12 cellular contexts compared by ENCODE assay signal in the genomic region with DNA sequence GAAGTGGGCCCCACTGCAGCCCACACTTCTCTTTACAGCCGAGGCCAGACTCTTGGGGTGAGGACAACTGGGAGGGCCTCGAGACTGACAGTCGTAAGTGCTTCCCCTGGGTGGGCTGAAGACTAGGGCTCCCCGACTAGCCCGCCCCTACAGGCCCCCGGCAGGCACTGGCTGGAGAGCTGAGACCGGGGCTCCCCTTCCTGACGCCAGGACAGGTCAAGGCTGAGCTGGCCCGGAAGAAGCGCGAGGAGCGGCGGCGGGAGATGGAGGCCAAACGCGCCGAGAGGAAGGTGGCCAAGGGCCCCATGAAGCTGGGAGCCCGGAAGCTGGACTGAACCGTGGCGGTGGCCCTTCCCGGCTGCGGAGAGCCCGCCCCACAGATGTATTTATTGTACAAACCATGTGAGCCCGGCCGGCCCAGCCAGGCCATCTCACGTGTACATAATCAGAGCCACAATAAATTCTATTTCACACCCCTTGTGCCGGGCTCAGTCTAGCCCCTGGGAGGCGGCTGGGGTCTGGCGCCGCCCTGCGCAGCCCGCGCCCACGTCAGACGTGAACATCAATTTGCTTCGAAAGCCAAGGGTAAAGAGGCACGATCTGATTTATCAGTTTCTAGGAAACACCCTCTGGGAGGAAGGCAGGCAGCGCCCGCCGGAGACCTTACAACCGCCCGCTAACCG. TPM values are rescaled to one million over a fixed set of nuclear protein-coding genes. Genes with fewer than 3 reads are reported as not detected.
DNase-seq lines count a peak whose midpoint lies in the region; ATAC-seq, FAIRE-seq and TF ChIP-seq lines count a peak whose summit lies in the region.
"Had no signal": no experiment of that assay in that cellular context is flagged by ENCODE, and none has a peak within 500 bp of the region (broad histone marks: within the 10 kb centered on the region; RNA-seq: fewer than 3 reads in every experiment).

No MANE protein-coding gene starts in this region.

- H3K56ac ChIP-seq in H1 (replicated peaks; ENCODE audit: insufficient read length, low read depth, low read length), result no peak overlapping the region

- no peak overlapping the region for H4K91ac ChIP-seq in H1 (replicated peaks; ENCODE audit: insufficient read length, low read length)

- H2BK5ac ChIP-seq in H1 (ENCODE audit: low read depth, low read length), result no peak overlapping the region

- H3K9me3 Mint-ChIP-seq in activated CD8-positive, alpha-beta memory T cell treated with anti-CD3 and anti-CD28 coated beads, Interleukin-2, amount 10 ng/mL, durations not matched to agents 7 days and 5 days (ENCODE audit: low read depth), result no peaks in the 10 kb centered on the region
- H3K9me3 Mint-ChIP-seq: activated CD4-positive, alpha-beta T cell treated with anti-CD3 and anti-CD28 coated beads, Interleukin-2, amount 10 ng/mL, durations not matched to agents 7 days and 5 days had no signal

- no peak for FAIRE-seq in H1 (lab: Jason Lieb, UNC)

- H3K79me1 ChIP-seq in H1 (ENCODE audit: low read depth, low read length), result no peaks in the 10 kb centered on the region

- intact Hi-C loops in OCI-LY7 (cut with micrococcal nuclease; ENCODE audit: unreplicated experiment), result no loop called here

- ATAC-seq in activated CD8-positive, alpha-beta memory T cell treated with anti-CD3 and anti-CD28 coated beads, Interleukin-2, amount 10 ng/mL, durations not matched to agents 7 days and 5 days, result no peak
- ATAC-seq: left lobe of liver had no signal

- POLR2A ChIA-PET in OCI-LY7 (lab: Charles Lee), result no interaction called here
- POLR2A ChIA-PET in H1 (lab: Charles Lee; ENCODE audit: partially characterized antibody), result interaction anchor here (0.7 to 5.2 kb wide), 10 partner anchors 11 to 119 kb away, joined by 3 to 62 read pairs (median 4); partner anchors contain the start of genes FAM89B, SCYL1 and SIPA1

- no peak overlapping the region for H3K23ac ChIP-seq in H1 (ENCODE audit: insufficient read length)

- 86% methylated on average over 43 of the region's 43 CpGs; no CpG with 5 or more reads in 1 of the 2 experiments for WGBS in H1 (ENCODE audit: extremely low coverage in 1 of 2, insufficient coverage in 1 of 2, insufficient read length in 1 of 2, insufficient replicate concordance in 2 of 2, low coverage in 1 of 2, low lambda C conversion rate in 2 of 2, missing lambda C conversion rate in 1 of 2), 2 experiments

- H3K27me3 Mint-ChIP-seq in activated CD8-positive, alpha-beta memory T cell treated with anti-CD3 and anti-CD28 coated beads, Interleukin-2, amount 10 ng/mL, durations not matched to agents 7 days and 5 days, result no peaks in the 10 kb centered on the region
- H3K27me3 Mint-ChIP-seq: activated CD4-positive, alpha-beta T cell treated with anti-CD3 and anti-CD28 coated beads, Interleukin-2, amount 10 ng/mL, durations not matched to agents 7 days and 5 days had no signal

- no peak for TF ChIP-seq POLR2A in H1 (IDR thresholded peaks at IDR 0.05; ENCODE audit: control extremely low read depth in 1 of 2, low read depth in 2 of 2, low read length in 2 of 2)

- H2AK5ac ChIP-seq in H1 (ENCODE audit: low read depth, low read length), result no peak overlapping the region

- BruUV-seq in OCI-LY7 (replicated peaks; lab: Mats Ljungman, UMichigan), result TSS peak; percentile 76

- H3K14ac ChIP-seq in H1 (ENCODE audit: insufficient read length), result no peak overlapping the region

- H2BK15ac ChIP-seq in H1 (ENCODE audit: low read length), result no peak overlapping the region

- H4K5ac ChIP-seq in H1 (ENCODE audit: insufficient read length, low read depth, low read length), result no peak overlapping the region

- H3K36me3 ChIP-seq in OCI-LY7 (ENCODE audit: insufficient read depth, low read length) (peaks cover 11% of the 10 kb centered on the region; the same call in 1 of the 2 replicates), H1 (ENCODE audit: control insufficient read depth in 2 of 4, insufficient read depth in 4 of 4, low read length in 3 of 4) (peaks cover 2 to 6% (median 3%) of the 10 kb centered on the region in 4 experiments; a peak in 4 of 8 replicates)

- H2AFZ ChIP-seq in OCI-LY7 (ENCODE audit: low read length) (no peak overlapping the region), H1 (ENCODE audit: low read length) (no peak overlapping the region)

- no peak overlapping the region for H3K27ac Mint-ChIP-seq in activated CD8-positive, alpha-beta memory T cell treated with anti-CD3 and anti-CD28 coated beads, Interleukin-2, amount 10 ng/mL, durations not matched to agents 7 days and 5 days
- H3K27ac Mint-ChIP-seq: activated CD4-positive, alpha-beta T cell treated with anti-CD3 and anti-CD28 coated beads, Interleukin-2, amount 10 ng/mL, durations not matched to agents 7 days and 5 days had no signal

- TF ChIP-seq EP300 in H1 (IDR thresholded peaks at IDR 0.05; ENCODE audit: borderline replicate concordance in 1 of 2, low read depth in 2 of 2, low read length in 2 of 2), result no peak

- H3K9ac ChIP-seq in H1 (replicated peaks in 1 of 4; ENCODE audit: extremely low read depth in 1 of 4, low read depth in 3 of 4, low read length in 3 of 4), result no peak overlapping the region

- H3K9me3 ChIP-seq in OCI-LY7 (ENCODE audit: low read length) (no peaks in the 10 kb centered on the region), H1 (ENCODE audit: insufficient read depth in 2 of 2, low read depth in 1 of 2, low read length in 1 of 2) (no peaks in the 10 kb centered on the region)

- peaks cover 17% of the 10 kb centered on the region for H3K23me2 ChIP-seq in H1 (ENCODE audit: low read depth, low read length)

- H3K36me3 Mint-ChIP-seq in activated CD8-positive, alpha-beta memory T cell treated with anti-CD3 and anti-CD28 coated beads, Interleukin-2, amount 10 ng/mL, durations not matched to agents 7 days and 5 days, result peaks cover 2% of the 10 kb centered on the region

- no peak for TF ChIP-seq RAD21 in H1 (IDR thresholded peaks at IDR 0.05 in 1 of 2, conservative IDR thresholded peaks at IDR 0.05 in 1 of 2; ENCODE audit: low read depth in 2 of 2, low read length in 2 of 2)

- H4K20me1 ChIP-seq in OCI-LY7 (ENCODE audit: insufficient read depth, low read length) (no peaks in the 10 kb centered on the region), H1 (replicated peaks in 1 of 2; ENCODE audit: control insufficient read depth in 1 of 2, insufficient read depth in 2 of 2, low read length in 2 of 2) (peaks cover 3 to 14% of the 10 kb centered on the region in 2 experiments)

- H3K4me3 Mint-ChIP-seq in activated CD8-positive, alpha-beta memory T cell treated with anti-CD3 and anti-CD28 coated beads, Interleukin-2, amount 10 ng/mL, durations not matched to agents 7 days and 5 days, result no peak overlapping the region

- H3K4me2 ChIP-seq in OCI-LY7 (ENCODE audit: low read length) (no peak overlapping the region), H1 (ENCODE audit: insufficient read depth in 1 of 2, low read depth in 2 of 2, low read length in 2 of 2) (peak overlapping the region; percentile 64 to 89)

- no peak overlapping the region for H3K27ac ChIP-seq in OCI-LY7 (ENCODE audit: low read depth, low read length, poor library complexity, severe bottlenecking)
- no peak overlapping the region for H3K27ac ChIP-seq in H1 (ENCODE audit: low read depth, low read length)
- peak overlapping the region in 5 of 21 experiments; percentile 15 to 95 (median 86) for H3K27ac ChIP-seq in skin epidermis

- peaks cover 8% of the 10 kb centered on the region for H3K4me1 Mint-ChIP-seq in activated CD8-positive, alpha-beta memory T cell treated with anti-CD3 and anti-CD28 coated beads, Interleukin-2, amount 10 ng/mL, durations not matched to agents 7 days and 5 days

- no peaks in the 10 kb centered on the region for H3K79me2 ChIP-seq in OCI-LY7 (ENCODE audit: insufficient read depth, low read depth, low read length)
- no peaks in the 10 kb centered on the region for H3K79me2 ChIP-seq in H1 (ENCODE audit: control insufficient read depth in 1 of 2, insufficient read depth in 2 of 2, low read length in 2 of 2)

- H2BK20ac ChIP-seq in H1 (ENCODE audit: low read length), result no peak overlapping the region

- H3K4me3 ChIP-seq in OCI-LY7 (ENCODE audit: low read depth, low read length, poor library complexity, severe bottlenecking) (no peak overlapping the region), H1 (ENCODE audit: extremely low read depth in 1 of 4, insufficient read depth in 2 of 4, low read depth in 3 of 4, low read length in 4 of 4) (peak overlapping the region in 2 of 4 experiments; percentile 16 to 68; a peak in 4 of 8 replicates), skin epidermis (peak overlapping the region in 4 of 7 experiments; percentile 3 to 64 (median 54))

- CTCF ChIA-PET in activated CD8-positive, alpha-beta memory T cell treated with anti-CD3 and anti-CD28 coated beads, Interleukin-2, amount 10 ng/mL, durations not matched to agents 7 days and 5 days (lab: Charles Lee), result interaction anchor here (0.6 to 19.4 kb wide), 4 partner anchors 9 to 85 kb away, joined by 3 to 388 read pairs (median 106); partner anchors contain the start of genes FAM89B, KCNK7, LTBP3 and ZNRD2
- CTCF ChIA-PET in OCI-LY7 (lab: Charles Lee; ENCODE audit: unreplicated experiment) (interaction anchor here (0.5 kb wide), 1 partner anchor 9 kb away, joined by 3 read pairs; no protein-coding TSS in a partner anchor), H1 (lab: Charles Lee; ENCODE audit: partially characterized antibody) (interaction anchor here (0.6 to 6.4 kb wide), 9 partner anchors 8 to 436 kb away, joined by 3 to 108 read pairs (median 3); partner anchors contain the start of gene SCYL1)

- DNase-seq in activated CD8-positive, alpha-beta memory T cell treated with anti-CD3 and anti-CD28 coated beads, Interleukin-2, amount 10 ng/mL, durations not matched to agents 7 days and 5 days, result peak; percentile 40
- DNase-seq in activated CD8-positive, alpha-beta memory T cell treated with anti-CD3 and anti-CD28 coated beads, Interleukin-2, amount 50 U/mL, for 4 hours, result no peak
- DNase-seq in OCI-LY7 (ENCODE audit: low spot score) (no peak), H1 (ENCODE audit: low read depth in 1 of 2, low spot score in 2 of 2) (no peak), RKO (ENCODE audit: low spot score) (no peak), inferior parietal cortex (ENCODE audit: extremely low spot score) (no peak), iPS-NIHi11 (ENCODE audit: low spot score) (no peak)
- DNase-seq: activated CD4-positive, alpha-beta T cell treated with anti-CD3 and anti-CD28 coated beads, Interleukin-2, amount 10 ng/mL, durations not matched to agents 7 days and 5 days; activated gamma-delta T cell treated with Interleukin-2 at 50 U/mL for 16 hours; DMS79 had no signal

- no peak overlapping the region for H3K4ac ChIP-seq in H1 (replicated peaks; ENCODE audit: insufficient read length, low read depth, low read length)

- TF ChIP-seq CTCF in OCI-LY7 (conservative IDR thresholded peaks at IDR 0.05; ENCODE audit: low read length) (no peak), H1 (IDR thresholded peaks at IDR 0.05; ENCODE audit: control extremely low read depth in 1 of 3, insufficient read depth in 1 of 3, low read depth in 1 of 3, low read length in 3 of 3) (no peak)

- H2BK120ac ChIP-seq in H1 (replicated peaks; ENCODE audit: low read depth, low read length), result no peak overlapping the region

- no peaks in the 10 kb centered on the region for H3K9me2 ChIP-seq in OCI-LY7 (ENCODE audit: insufficient read depth, low read length)

- H3K4me1 ChIP-seq in OCI-LY7 (ENCODE audit: insufficient read depth, low read length, poor library complexity, severe bottlenecking) (peaks cover 20% of the 10 kb centered on the region), H1 (replicated peaks in 1 of 4; ENCODE audit: control insufficient read depth in 3 of 4, insufficient read depth in 4 of 4, low read length in 3 of 4) (peaks cover 0 to 9% (median 1%) of the 10 kb centered on the region in 4 experiments; a peak in 5 of 7 replicates)

- H3K27me3 ChIP-seq in H1 (replicated peaks in 1 of 4; ENCODE audit: control insufficient read depth in 3 of 4, extremely low read depth in 1 of 4, insufficient read depth in 3 of 4, low read length in 3 of 4), result peaks cover 0 to 24% (median 13%) of the 10 kb centered on the region in 4 experiments; a peak in 6 of 7 replicates

- H3K18ac ChIP-seq in H1 (ENCODE audit: extremely low read depth, low read length), result no peak overlapping the region

- no peak overlapping the region for H4K8ac ChIP-seq in H1 (ENCODE audit: extremely low read depth, insufficient read depth, low read length)

- no peak overlapping the region for H2BK12ac ChIP-seq in H1 (ENCODE audit: low read depth, low read length)

RNA-seq across cellular contexts. Expression of gene SCYL1, which starts 13.5 kb away (rescaled TPM):
- total RNA-seq in activated CD8-positive, alpha-beta memory T cell treated with anti-CD3 and anti-CD28 coated beads, Interleukin-2, amount 10 ng/mL, durations not matched to agents 7 days and 5 days, result 10 to 100 TPM; 68.0 to 76.7 TPM
- total RNA-seq in OCI-LY7 (2014; rRNA removed; shearing (Covaris generic)), result 43.2 and 56.8 TPM in 2 replicates
- total RNA-seq in OCI-LY7 (2022), result 62.9 and 70.0 TPM in 2 replicates
- total RNA-seq in H1 (2021; fragmentation: NEBNext Ultra II Directional; extraction: Animal tissue kit (Norgen Biotek cat#: 25700)), result 59.4 and 59.8 TPM in 2 replicates
- polyA plus RNA-seq in H1 (2011; rRNA removed), result 77.7 and 111 TPM in 2 replicates
- polyA plus RNA-seq in H1 (2011; cell fraction: cytosol; rRNA removed), result 81.5 TPM
- 125 TPM for polyA plus RNA-seq in H1 (2011; cell fraction: nucleus; rRNA removed)
- polyA plus RNA-seq in H1 (2012, experiment 1 of 2), result 25.2 to 54.4 TPM (median 48.4 TPM) in 4 replicates
- 47.9 TPM for polyA plus RNA-seq in H1 (2012, experiment 2 of 2)
- 44.5 TPM for polyA plus RNA-seq in H1 (2013, experiment 1 of 2)
- polyA plus RNA-seq in H1 (2013, experiment 2 of 2), result 50.1 TPM
- 40.4 and 48.7 TPM in 2 replicates for polyA minus RNA-seq in H1 (2011; rRNA and poly(A)+ RNA removed)
- polyA minus RNA-seq in H1 (2011; cell fraction: cytosol; rRNA and poly(A)+ RNA removed), result 40.9 TPM
- polyA minus RNA-seq in H1 (2011; cell fraction: nucleus; rRNA and poly(A)+ RNA removed), result 32.2 TPM

RNA-seq across cellular contexts. Expression of gene LTBP3, which starts 19.8 kb away (rescaled TPM):
- 10 to 100 TPM; 46.2 to 46.8 TPM for total RNA-seq in activated CD8-positive, alpha-beta memory T cell treated with anti-CD3 and anti-CD28 coated beads, Interleukin-2, amount 10 ng/mL, durations not matched to agents 7 days and 5 days
- total RNA-seq in OCI-LY7 (2014; rRNA removed; shearing (Covaris generic)), result 11.2 and 17.4 TPM in 2 replicates
- total RNA-seq in OCI-LY7 (2022), result 10.0 and 13.8 TPM in 2 replicates
- 12.8 and 15.3 TPM in 2 replicates for total RNA-seq in H1 (2021; fragmentation: NEBNext Ultra II Directional; extraction: Animal tissue kit (Norgen Biotek cat#: 25700))
- 17.8 and 25.2 TPM in 2 replicates for polyA plus RNA-seq in H1 (2011; rRNA removed)
- 16.0 TPM for polyA plus RNA-seq in H1 (2011; cell fraction: cytosol; rRNA removed)
- polyA plus RNA-seq in H1 (2011; cell fraction: nucleus; rRNA removed), result 71.4 TPM
- 7.7 to 16.8 TPM (median 14.8 TPM) in 4 replicates for polyA plus RNA-seq in H1 (2012, experiment 1 of 2)
- polyA plus RNA-seq in H1 (2012, experiment 2 of 2), result 7.9 TPM
- polyA plus RNA-seq in H1 (2013, experiment 1 of 2), result 19.0 TPM
- 16.9 TPM for polyA plus RNA-seq in H1 (2013, experiment 2 of 2)
- polyA minus RNA-seq in H1 (2011; rRNA and poly(A)+ RNA removed), result 2.7 and 4.8 TPM in 2 replicates
- 10.1 TPM for polyA minus RNA-seq in H1 (2011; cell fraction: cytosol; rRNA and poly(A)+ RNA removed)
- polyA minus RNA-seq in H1 (2011; cell fraction: nucleus; rRNA and poly(A)+ RNA removed), result 15.4 TPM

RNA-seq across cellular contexts. Expression of gene ZNRD2, which starts 31.9 kb away (rescaled TPM):
- 10 to 100 TPM; 42.1 to 45.5 TPM for total RNA-seq in activated CD8-positive, alpha-beta memory T cell treated with anti-CD3 and anti-CD28 coated beads, Interleukin-2, amount 10 ng/mL, durations not matched to agents 7 days and 5 days
- 37.7 and 60.4 TPM in 2 replicates for total RNA-seq in OCI-LY7 (2014; rRNA removed; shearing (Covaris generic))
- total RNA-seq in OCI-LY7 (2022), result 35.9 and 43.4 TPM in 2 replicates
- total RNA-seq in H1 (2021; fragmentation: NEBNext Ultra II Directional; extraction: Animal tissue kit (Norgen Biotek cat#: 25700)), result 53.4 and 56.1 TPM in 2 replicates
- polyA plus RNA-seq in H1 (2011; rRNA removed), result 125 and 148 TPM in 2 replicates
- polyA plus RNA-seq in H1 (2011; cell fraction: cytosol; rRNA removed), result 91.1 TPM
- polyA plus RNA-seq in H1 (2011; cell fraction: nucleus; rRNA removed), result 91.2 TPM
- polyA plus RNA-seq in H1 (2012, experiment 1 of 2), result 84.9 to 91.1 TPM (median 88.1 TPM) in 4 replicates
- 128 TPM for polyA plus RNA-seq in H1 (2012, experiment 2 of 2)
- polyA plus RNA-seq in H1 (2013, experiment 1 of 2), result 85.3 TPM
- polyA plus RNA-seq in H1 (2013, experiment 2 of 2), result 89.8 TPM
- 11.7 and 17.5 TPM in 2 replicates for polyA minus RNA-seq in H1 (2011; rRNA and poly(A)+ RNA removed)
- 25.8 TPM for polyA minus RNA-seq in H1 (2011; cell fraction: cytosol; rRNA and poly(A)+ RNA removed)
- 52.9 TPM for polyA minus RNA-seq in H1 (2011; cell fraction: nucleus; rRNA and poly(A)+ RNA removed)

RNA-seq across cellular contexts. Expression of gene FAM89B, which starts 34.0 kb away (rescaled TPM):
- total RNA-seq in activated CD8-positive, alpha-beta memory T cell treated with anti-CD3 and anti-CD28 coated beads, Interleukin-2, amount 10 ng/mL, durations not matched to agents 7 days and 5 days, result 10 to 100 TPM; 36.6 to 54.2 TPM
- 16.1 and 26.4 TPM in 2 replicates for total RNA-seq in OCI-LY7 (2014; rRNA removed; shearing (Covaris generic))
- total RNA-seq in OCI-LY7 (2022), result 17.9 and 25.3 TPM in 2 replicates
- 15.8 and 17.6 TPM in 2 replicates for total RNA-seq in H1 (2021; fragmentation: NEBNext Ultra II Directional; extraction: Animal tissue kit (Norgen Biotek cat#: 25700))
- 32.4 and 39.2 TPM in 2 replicates for polyA plus RNA-seq in H1 (2011; rRNA removed)
- 21.2 TPM for polyA plus RNA-seq in H1 (2011; cell fraction: cytosol; rRNA removed)
- polyA plus RNA-seq in H1 (2011; cell fraction: nucleus; rRNA removed), result 30.1 TPM
- polyA plus RNA-seq in H1 (2012, experiment 1 of 2), result 11.0 to 14.3 TPM (median 11.7 TPM) in 4 replicates
- 14.5 TPM for polyA plus RNA-seq in H1 (2012, experiment 2 of 2)
- polyA plus RNA-seq in H1 (2013, experiment 1 of 2), result 16.9 TPM
- 17.1 TPM for polyA plus RNA-seq in H1 (2013, experiment 2 of 2)
- 5.8 and 6.0 TPM in 2 replicates for polyA minus RNA-seq in H1 (2011; rRNA and poly(A)+ RNA removed)
- polyA minus RNA-seq in H1 (2011; cell fraction: cytosol; rRNA and poly(A)+ RNA removed), result 6.2 TPM
- 17.7 TPM for polyA minus RNA-seq in H1 (2011; cell fraction: nucleus; rRNA and poly(A)+ RNA removed)

RNA-seq across cellular contexts. Expression of gene EHBP1L1, which starts 37.5 kb away (rescaled TPM):
- total RNA-seq in activated CD8-positive, alpha-beta memory T cell treated with anti-CD3 and anti-CD28 coated beads, Interleukin-2, amount 10 ng/mL, durations not matched to agents 7 days and 5 days, result 100 to 1,000 TPM; 138 to 140 TPM
- total RNA-seq in OCI-LY7 (2014; rRNA removed; shearing (Covaris generic)), result 59.6 and 59.7 TPM in 2 replicates
- 71.6 and 80.3 TPM in 2 replicates for total RNA-seq in OCI-LY7 (2022)
- total RNA-seq in H1 (2021; fragmentation: NEBNext Ultra II Directional; extraction: Animal tissue kit (Norgen Biotek cat#: 25700)), result 6.6 and 7.9 TPM in 2 replicates
- polyA plus RNA-seq in H1 (2011; rRNA removed), result 4.3 and 6.2 TPM in 2 replicates
- 7.3 TPM for polyA plus RNA-seq in H1 (2011; cell fraction: cytosol; rRNA removed)
- polyA plus RNA-seq in H1 (2011; cell fraction: nucleus; rRNA removed), result 21.8 TPM
- 4.6 to 6.7 TPM (median 5.1 TPM) in 4 replicates for polyA plus RNA-seq in H1 (2012, experiment 1 of 2)
- polyA plus RNA-seq in H1 (2012, experiment 2 of 2), result 1.2 TPM
- polyA plus RNA-seq in H1 (2013, experiment 1 of 2), result 6.2 TPM
- 5.6 TPM for polyA plus RNA-seq in H1 (2013, experiment 2 of 2)
- 1.8 and 1.9 TPM in 2 replicates for polyA minus RNA-seq in H1 (2011; rRNA and poly(A)+ RNA removed)
- polyA minus RNA-seq in H1 (2011; cell fraction: cytosol; rRNA and poly(A)+ RNA removed), result 3.4 TPM
- polyA minus RNA-seq in H1 (2011; cell fraction: nucleus; rRNA and poly(A)+ RNA removed), result 3.8 TPM
